Comparison of ENCODE assay signal across 9 cellular contexts in genomic region chr10:122142652-122143237, GRCh38.
DNase-seq lines count a peak whose midpoint lies in the region; ATAC-seq, FAIRE-seq and TF ChIP-seq lines count a peak whose summit lies in the region.
"Had no signal": no experiment of that assay in that cellular context is flagged by ENCODE, and none has a peak within 500 bp of the region (broad histone marks: within the 10 kb centered on the region; RNA-seq: fewer than 3 reads in every experiment).

No MANE protein-coding gene starts in this region.

- H3K27me3 ChIP-seq in H1 (replicated peaks in 1 of 4; ENCODE audit: control insufficient read depth in 3 of 4, extremely low read depth in 1 of 4, insufficient read depth in 3 of 4, low read length in 3 of 4) (no peaks in the 10 kb centered on the region), neuronal stem cell (ENCODE audit: control insufficient read depth in 3 of 3, insufficient read depth in 3 of 3, low read depth in 1 of 3, low read length in 3 of 3) (no peaks in the 10 kb centered on the region)

- H3K9ac ChIP-seq in H1 (replicated peaks in 1 of 4; ENCODE audit: extremely low read depth in 1 of 4, low read depth in 3 of 4, low read length in 3 of 4): no peak overlapping the region
- peak overlapping the region; percentile 6 for H3K9ac ChIP-seq in neuronal stem cell (ENCODE audit: low read depth, low read length, poor library complexity)

- no peak overlapping the region for H3K4me3 Mint-ChIP-seq in activated T-helper 1 cell treated with anti-CD3 and anti-CD28 coated beads, Interleukin-12 subunit alpha, Interleukin-12 subunit beta, Interleukin-2, Interleukin-4 antibody, amounts not matched to agents 30 ng/mL and 10 ng/mL and 1 ng/mL, durations not matched to agents 14 hours and 24 hours and 36 hours
- H3K4me3 Mint-ChIP-seq: activated naive CD4-positive, alpha-beta T cell treated with anti-CD3 and anti-CD28 coated beads, Interleukin-2, amount 50 U/mL, for 24 hours had no signal

- no peak for ATAC-seq in GM18868 (IDR thresholded peaks at IDR 0.05; ENCODE audit: unreplicated experiment)

- no peak overlapping the region for H3K27ac Mint-ChIP-seq in activated T-helper 1 cell treated with anti-CD3 and anti-CD28 coated beads, Interleukin-12 subunit alpha, Interleukin-12 subunit beta, Interleukin-2, Interleukin-4 antibody, amounts not matched to agents 30 ng/mL and 10 ng/mL and 1 ng/mL, durations not matched to agents 14 hours and 24 hours and 36 hours
- H3K27ac Mint-ChIP-seq: activated naive CD4-positive, alpha-beta T cell treated with anti-CD3 and anti-CD28 coated beads, Interleukin-2, amount 50 U/mL, for 24 hours had no signal

- H3K4me1 ChIP-seq in H1 (replicated peaks in 1 of 4; ENCODE audit: control insufficient read depth in 3 of 4, insufficient read depth in 4 of 4, low read length in 3 of 4) (peaks cover 0 to 7% (median 3%) of the 10 kb centered on the region in 4 experiments; a peak in 5 of 7 replicates), neuronal stem cell (ENCODE audit: control insufficient read depth in 2 of 2, insufficient read depth in 1 of 2, low read depth in 1 of 2, low read length in 2 of 2) (peaks cover 5 to 9% of the 10 kb centered on the region in 2 donors)

- H3K18ac ChIP-seq in H1 (ENCODE audit: extremely low read depth, low read length) (no peak overlapping the region), neuronal stem cell (ENCODE audit: low read length) (peak overlapping the region; percentile 50)

- H3K9me3 ChIP-seq in H1 (ENCODE audit: insufficient read depth in 2 of 2, low read depth in 1 of 2, low read length in 1 of 2) (peaks cover 4 to 8% of the 10 kb centered on the region in 2 experiments; a peak in 3 of 4 replicates), neuronal stem cell (replicated peaks in 1 of 2; ENCODE audit: control insufficient read depth in 2 of 2, insufficient read depth in 1 of 2, low read depth in 1 of 2, low read length in 2 of 2) (peaks cover 2 to 22% of the 10 kb centered on the region in 2 donors)

- H2BK12ac ChIP-seq in H1 (ENCODE audit: low read depth, low read length) (no peak overlapping the region), neuronal stem cell (ENCODE audit: low read length) (no peak overlapping the region)

- H3K27ac ChIP-seq in H1 (ENCODE audit: low read depth, low read length) (no peak overlapping the region), neuronal stem cell (replicated peaks; ENCODE audit: low read length) (no peak overlapping the region)

- H2AK5ac ChIP-seq in H1 (ENCODE audit: low read depth, low read length): no peak overlapping the region
- H2AK5ac ChIP-seq in neuronal stem cell (ENCODE audit: low read depth, low read length): no peak overlapping the region

- H3K4me2 ChIP-seq in H1 (ENCODE audit: insufficient read depth in 1 of 2, low read depth in 2 of 2, low read length in 2 of 2): no peak overlapping the region
- H3K4me2 ChIP-seq in neuronal stem cell (ENCODE audit: insufficient read depth, low read length, poor library complexity, severe bottlenecking): no peak overlapping the region

- H3K9me3 Mint-ChIP-seq in activated T-helper 1 cell treated with anti-CD3 and anti-CD28 coated beads, Interleukin-12 subunit alpha, Interleukin-12 subunit beta, Interleukin-2, Interleukin-4 antibody, amounts not matched to agents 30 ng/mL and 10 ng/mL and 1 ng/mL, durations not matched to agents 14 hours and 24 hours and 36 hours: no peaks in the 10 kb centered on the region

- DNase-seq in activated T-helper 1 cell treated with Interleukin-2 at 50 U/mL for 16 hours (ENCODE audit: low read depth) (peak; percentile 13), T1000 (lab: John Stamatoyannopoulos, UW) (peak; percentile 55), H1 (ENCODE audit: low read depth in 1 of 2, low spot score in 2 of 2) (peak in 1 of 2 experiments; percentile 99), neuronal stem cell (ENCODE audit: low spot score) (peak; percentile 54), A172 (ENCODE audit: low spot score) (no peak), ureter (ENCODE audit: low spot score) (no peak)
- DNase-seq in activated T-helper 1 cell treated with anti-CD3 and anti-CD28 coated beads, Interleukin-12 subunit alpha, Interleukin-12 subunit beta, Interleukin-2, Interleukin-4 antibody, amounts not matched to agents 30 ng/mL and 10 ng/mL and 1 ng/mL, durations not matched to agents 14 hours and 24 hours and 36 hours (ENCODE audit: low spot score): no peak

- peaks cover 2% of the 10 kb centered on the region for H3K27me3 Mint-ChIP-seq in activated T-helper 1 cell treated with anti-CD3 and anti-CD28 coated beads, Interleukin-12 subunit alpha, Interleukin-12 subunit beta, Interleukin-2, Interleukin-4 antibody, amounts not matched to agents 30 ng/mL and 10 ng/mL and 1 ng/mL, durations not matched to agents 14 hours and 24 hours and 36 hours (ENCODE audit: insufficient read depth)

- FAIRE-seq in H1 (lab: Jason Lieb, UNC): no peak

- peaks cover 0 to 7% of the 10 kb centered on the region in 2 experiments; a peak in 1 of 4 replicates for H3K79me2 ChIP-seq in H1 (ENCODE audit: control insufficient read depth in 1 of 2, insufficient read depth in 2 of 2, low read length in 2 of 2)

- H2BK120ac ChIP-seq in H1 (replicated peaks; ENCODE audit: low read depth, low read length) (no peak overlapping the region), neuronal stem cell (ENCODE audit: low read depth, low read length) (no peak overlapping the region)

- H3K56ac ChIP-seq in H1 (replicated peaks; ENCODE audit: insufficient read length, low read depth, low read length): no peak overlapping the region

- TF ChIP-seq EP300 in H1 (IDR thresholded peaks at IDR 0.05; ENCODE audit: borderline replicate concordance in 1 of 2, low read depth in 2 of 2, low read length in 2 of 2): peak in 1 of 2 experiments; percentile 19; a peak in 1 of 3 replicates

- no peak overlapping the region for H3K4me3 ChIP-seq in H1 (ENCODE audit: extremely low read depth in 1 of 4, insufficient read depth in 2 of 4, low read depth in 3 of 4, low read length in 4 of 4)
- H3K4me3 ChIP-seq in neuronal stem cell (ENCODE audit: low read length in 2 of 2): no peak overlapping the region

- CTCF ChIA-PET in H1 (lab: Charles Lee; ENCODE audit: partially characterized antibody): interaction anchor here (0.6 to 6.0 kb wide), 46 partner anchors 7 to 307 kb away, joined by 3 to 65 read pairs (median 5); no protein-coding TSS in a partner anchor

- TF ChIP-seq CTCF in H1 (IDR thresholded peaks at IDR 0.05; ENCODE audit: control extremely low read depth in 1 of 3, insufficient read depth in 1 of 3, low read depth in 1 of 3, low read length in 3 of 3): peak; percentile 85 to 97 (median 91)

- H2AFZ ChIP-seq in H1 (ENCODE audit: low read length) (no peak overlapping the region), neuronal stem cell (ENCODE audit: low read length) (no peak overlapping the region)

- no peak overlapping the region for H2BK20ac ChIP-seq in H1 (ENCODE audit: low read length)

- H3K14ac ChIP-seq in H1 (ENCODE audit: insufficient read length) (no peak overlapping the region), neuronal stem cell (ENCODE audit: low read length) (peak overlapping the region; percentile 78)

- H4K91ac ChIP-seq in H1 (replicated peaks; ENCODE audit: insufficient read length, low read length) (no peak overlapping the region), neuronal stem cell (ENCODE audit: low read depth, low read length, poor library complexity) (no peak overlapping the region)

- 33% methylated on average over 14 of the region's 14 CpGs; no CpG with 5 or more reads in 1 of the 2 experiments for WGBS in H1 (ENCODE audit: extremely low coverage in 1 of 2, insufficient coverage in 1 of 2, insufficient read length in 1 of 2, insufficient replicate concordance in 2 of 2, low coverage in 1 of 2, low lambda C conversion rate in 2 of 2, missing lambda C conversion rate in 1 of 2), 2 experiments
- no CpG with 5 or more reads among the region's 14 CpGs for WGBS in neuronal stem cell (ENCODE audit: extremely low coverage in 2 of 2, insufficient read length in 2 of 2, insufficient replicate concordance in 1 of 2), 2 donors

- H3K36me3 ChIP-seq in H1 (ENCODE audit: control insufficient read depth in 2 of 4, insufficient read depth in 4 of 4, low read length in 3 of 4) (peaks cover 2 to 11% (median 4%) of the 10 kb centered on the region in 4 experiments; a peak in 5 of 8 replicates), neuronal stem cell (replicated peaks in 1 of 2; ENCODE audit: control insufficient read depth in 2 of 2, insufficient read depth in 2 of 2, low read length in 2 of 2) (peaks cover 7 to 47% of the 10 kb centered on the region in 2 donors)

- H3K79me1 ChIP-seq in H1 (ENCODE audit: low read depth, low read length) (peaks cover 3% of the 10 kb centered on the region; the same call in 1 of the 2 replicates), neuronal stem cell (ENCODE audit: low read depth, low read length) (peaks cover 7% of the 10 kb centered on the region)

- TF ChIP-seq RAD21 in H1 (IDR thresholded peaks at IDR 0.05 in 1 of 2, conservative IDR thresholded peaks at IDR 0.05 in 1 of 2; ENCODE audit: low read depth in 2 of 2, low read length in 2 of 2): peak; percentile 93 to 95

- H3K4ac ChIP-seq in H1 (replicated peaks; ENCODE audit: insufficient read length, low read depth, low read length) (no peak overlapping the region), neuronal stem cell (ENCODE audit: low read length) (no peak overlapping the region)

- H3K23me2 ChIP-seq in H1 (ENCODE audit: low read depth, low read length): no peaks in the 10 kb centered on the region

- intact Hi-C loops in activated T-helper 1 cell treated with anti-CD3 and anti-CD28 coated beads, Interleukin-12 subunit alpha, Interleukin-12 subunit beta, Interleukin-2, Interleukin-4 antibody, amounts not matched to agents 30 ng/mL and 10 ng/mL and 1 ng/mL, durations not matched to agents 14 hours and 24 hours and 36 hours (cut with micrococcal nuclease): no loop called here

- H3K4me1 Mint-ChIP-seq in activated T-helper 1 cell treated with anti-CD3 and anti-CD28 coated beads, Interleukin-12 subunit alpha, Interleukin-12 subunit beta, Interleukin-2, Interleukin-4 antibody, amounts not matched to agents 30 ng/mL and 10 ng/mL and 1 ng/mL, durations not matched to agents 14 hours and 24 hours and 36 hours (ENCODE audit: low read depth): no peaks in the 10 kb centered on the region
- H3K4me1 Mint-ChIP-seq: activated naive CD4-positive, alpha-beta T cell treated with anti-CD3 and anti-CD28 coated beads, Interleukin-2, amount 50 U/mL, for 24 hours had no signal

- no peaks in the 10 kb centered on the region for H3K36me3 Mint-ChIP-seq in activated T-helper 1 cell treated with anti-CD3 and anti-CD28 coated beads, Interleukin-12 subunit alpha, Interleukin-12 subunit beta, Interleukin-2, Interleukin-4 antibody, amounts not matched to agents 30 ng/mL and 10 ng/mL and 1 ng/mL, durations not matched to agents 14 hours and 24 hours and 36 hours (ENCODE audit: low read depth)

- POLR2A ChIA-PET in H1 (lab: Charles Lee; ENCODE audit: partially characterized antibody): interaction anchor here (0.6 to 1.8 kb wide), 7 partner anchors 8 to 78 kb away, joined by 3 to 9 read pairs (median 4); no protein-coding TSS in a partner anchor

- no peak overlapping the region for H4K5ac ChIP-seq in H1 (ENCODE audit: insufficient read length, low read depth, low read length)

- no peak for TF ChIP-seq POLR2A in H1 (IDR thresholded peaks at IDR 0.05; ENCODE audit: control extremely low read depth in 1 of 2, low read depth in 2 of 2, low read length in 2 of 2)

- H4K8ac ChIP-seq in H1 (ENCODE audit: extremely low read depth, insufficient read depth, low read length): no peak overlapping the region
- H4K8ac ChIP-seq in neuronal stem cell (ENCODE audit: low read depth, low read length): no peak overlapping the region

- H2BK15ac ChIP-seq in H1 (ENCODE audit: low read length) (no peak overlapping the region), neuronal stem cell (ENCODE audit: low read length) (no peak overlapping the region)

- H4K20me1 ChIP-seq in H1 (replicated peaks in 1 of 2; ENCODE audit: control insufficient read depth in 1 of 2, insufficient read depth in 2 of 2, low read length in 2 of 2): peaks cover 0 to 4% of the 10 kb centered on the region in 2 experiments

- H3K23ac ChIP-seq in H1 (ENCODE audit: insufficient read length) (no peak overlapping the region), neuronal stem cell (ENCODE audit: low read depth, low read length, poor library complexity) (peak overlapping the region; percentile 26)

- H2BK5ac ChIP-seq in H1 (ENCODE audit: low read depth, low read length): no peak overlapping the region
- peak overlapping the region; percentile 35 for H2BK5ac ChIP-seq in neuronal stem cell (ENCODE audit: low read length)

Comparison
In these comparisons a context has a peak if more than half of its experiments do, and no peak if none do; other contexts are left out.
1. DNase-seq: peak in activated T-helper 1 cell treated with Interleukin-2 at 50 U/mL for 16 hours (single experiment), T1000 (single experiment) and neuronal stem cell (single experiment); none in activated T-helper 1 cell treated with anti-CD3 and anti-CD28 coated beads, Interleukin-12 subunit alpha, Interleukin-12 subunit beta, Interleukin-2, Interleukin-4 antibody, amounts not matched to agents 30 ng/mL and 10 ng/mL and 1 ng/mL, durations not matched to agents 14 hours and 24 hours and 36 hours (single experiment), A172 (single experiment) and ureter (single experiment).